ENCODE assay signal across 15 cellular contexts in the genomic region with DNA sequence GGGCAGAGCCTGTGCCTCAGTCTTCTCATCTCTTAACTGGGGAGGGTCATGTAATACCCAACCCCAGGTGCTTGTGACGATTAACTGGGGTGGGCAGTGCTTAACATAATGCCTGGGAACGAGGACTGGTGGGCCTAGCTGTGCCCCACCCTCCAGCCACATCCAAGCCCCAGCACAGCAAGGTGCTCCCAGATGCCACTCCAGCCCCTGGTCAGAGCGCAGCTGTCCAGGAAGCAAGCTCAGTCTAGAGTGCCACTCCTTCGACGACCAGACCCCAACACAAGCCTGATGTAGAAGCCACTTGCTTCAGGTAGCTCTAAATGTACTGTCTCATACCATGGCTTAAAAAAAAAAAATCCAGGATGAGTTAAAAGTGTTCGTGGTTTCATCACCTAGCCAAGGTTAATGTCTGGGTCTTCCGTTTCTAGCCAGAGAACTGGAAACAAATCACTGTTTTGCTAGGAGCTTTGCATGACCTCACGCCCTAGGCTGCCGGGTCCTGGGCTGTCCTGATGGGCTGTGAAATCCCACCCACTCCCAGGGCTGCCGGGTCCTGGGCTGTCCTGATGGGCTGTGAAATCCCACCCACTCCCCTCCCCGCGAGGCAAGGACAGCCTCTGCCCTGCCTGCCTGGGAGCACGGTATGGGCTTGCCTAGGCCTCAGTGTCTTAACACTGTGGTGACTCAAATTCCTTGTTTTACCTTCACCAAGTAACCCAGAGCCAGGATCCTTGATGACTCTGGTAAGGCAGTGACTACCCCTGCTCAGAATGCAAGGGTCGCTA. TPM values are rescaled to one million over a fixed set of nuclear protein-coding genes. Genes with fewer than 3 reads are reported as not detected.
A peak's percentile ranks its signal among the peaks of the same experiment; 100 is the strongest.
DNase-seq lines count a peak whose midpoint lies in the region; ATAC-seq lines count a peak whose summit lies in the region.
"Had no signal": no experiment of that assay in that cellular context is flagged by ENCODE, and none has a peak within 500 bp of the region (broad histone marks: within the 10 kb centered on the region; RNA-seq: fewer than 3 reads in every experiment).

No MANE protein-coding gene starts in this region.

- peak overlapping the region in 1 of 2 donors; percentile 86 for H3K27ac Mint-ChIP-seq in stimulated activated naive CD8-positive, alpha-beta T cell treated with anti-CD3 and anti-CD28 coated beads, Interleukin-15, amount 100 ng/mL, for 72 hours
- H3K27ac Mint-ChIP-seq in immature natural killer cell, result peak overlapping the region in 2 of 6 donors; percentile 50 to 51
- no peak overlapping the region for H3K27ac Mint-ChIP-seq in activated T-helper 2 cell treated with anti-CD3 and anti-CD28 coated beads, Interferon-gamma antibody, Interleukin-2, Interleukin-4, amounts not matched to agents 10 μg/mL and 5 μg/mL and 100 μg/mL, durations not matched to agents 14 hours and 24 hours and 36 hours
- H3K27ac Mint-ChIP-seq: CD4-positive, alpha-beta T cell; naive thymus-derived CD4-positive, alpha-beta T cell had no signal

- H3K4me3 Mint-ChIP-seq in stimulated activated naive CD8-positive, alpha-beta T cell treated with anti-CD3 and anti-CD28 coated beads, Interleukin-15, amount 100 ng/mL, for 72 hours, result no peak overlapping the region
- H3K4me3 Mint-ChIP-seq in immature natural killer cell, result peak overlapping the region in 1 of 5 donors; percentile 29
- H3K4me3 Mint-ChIP-seq in activated T-helper 2 cell treated with anti-CD3 and anti-CD28 coated beads, Interferon-gamma antibody, Interleukin-2, Interleukin-4, amounts not matched to agents 10 μg/mL and 5 μg/mL and 100 μg/mL, durations not matched to agents 14 hours and 24 hours and 36 hours (ENCODE audit: low read depth), result no peak overlapping the region
- H3K4me3 Mint-ChIP-seq: CD4-positive, alpha-beta T cell; naive thymus-derived CD4-positive, alpha-beta T cell had no signal

- H3K9me3 Mint-ChIP-seq in stimulated activated naive CD8-positive, alpha-beta T cell treated with anti-CD3 and anti-CD28 coated beads, Interleukin-15, amount 100 ng/mL, for 72 hours, result no peaks in the 10 kb centered on the region
- no peaks in the 10 kb centered on the region for H3K9me3 Mint-ChIP-seq in immature natural killer cell
- no peaks in the 10 kb centered on the region for H3K9me3 Mint-ChIP-seq in activated T-helper 2 cell treated with anti-CD3 and anti-CD28 coated beads, Interferon-gamma antibody, Interleukin-2, Interleukin-4, amounts not matched to agents 10 μg/mL and 5 μg/mL and 100 μg/mL, durations not matched to agents 14 hours and 24 hours and 36 hours
- H3K9me3 Mint-ChIP-seq: CD4-positive, alpha-beta T cell; naive thymus-derived CD4-positive, alpha-beta T cell had no signal

- H3K4me1 Mint-ChIP-seq in stimulated activated naive CD8-positive, alpha-beta T cell treated with anti-CD3 and anti-CD28 coated beads, Interleukin-15, amount 100 ng/mL, for 72 hours, result peaks cover 25% of the 10 kb centered on the region
- H3K4me1 Mint-ChIP-seq in immature natural killer cell, result peaks cover 18 to 22% of the 10 kb centered on the region in 2 donors
- peaks cover 3% of the 10 kb centered on the region for H3K4me1 Mint-ChIP-seq in activated T-helper 2 cell treated with anti-CD3 and anti-CD28 coated beads, Interferon-gamma antibody, Interleukin-2, Interleukin-4, amounts not matched to agents 10 μg/mL and 5 μg/mL and 100 μg/mL, durations not matched to agents 14 hours and 24 hours and 36 hours (ENCODE audit: low read depth)

- intact Hi-C loops in activated T-helper 2 cell treated with anti-CD3 and anti-CD28 coated beads, Interferon-gamma antibody, Interleukin-2, Interleukin-4, amounts not matched to agents 10 μg/mL and 5 μg/mL and 100 μg/mL, durations not matched to agents 14 hours and 24 hours and 36 hours (cut with micrococcal nuclease), result no loop called here

- peaks cover 0 to 7% (median 5%) of the 10 kb centered on the region in 3 donors for H3K36me3 Mint-ChIP-seq in immature natural killer cell
- peaks cover 16% of the 10 kb centered on the region for H3K36me3 Mint-ChIP-seq in activated T-helper 2 cell treated with anti-CD3 and anti-CD28 coated beads, Interferon-gamma antibody, Interleukin-2, Interleukin-4, amounts not matched to agents 10 μg/mL and 5 μg/mL and 100 μg/mL, durations not matched to agents 14 hours and 24 hours and 36 hours (ENCODE audit: low read depth)

- ATAC-seq in stimulated activated naive CD8-positive, alpha-beta T cell treated with anti-CD3 and anti-CD28 coated beads, Interleukin-15, amount 100 ng/mL, for 72 hours, result peak; percentile 51
- ATAC-seq in stimulated activated naive CD8-positive, alpha-beta T cell treated with anti-CD3 and anti-CD28 coated beads, Interleukin-15, Interleukin-2, amounts not matched to agents 100 U/mL and 50 U/mL, for 24 hours, result no peak
- ATAC-seq in HG03457 (IDR thresholded peaks at IDR 0.05; ENCODE audit: unreplicated experiment) (no peak), HG02981 (IDR thresholded peaks at IDR 0.05; ENCODE audit: unreplicated experiment) (no peak)
- ATAC-seq: naive thymus-derived CD4-positive, alpha-beta T cell had no signal

- H3K27me3 Mint-ChIP-seq in stimulated activated naive CD8-positive, alpha-beta T cell treated with anti-CD3 and anti-CD28 coated beads, Interleukin-15, amount 100 ng/mL, for 72 hours, result no peaks in the 10 kb centered on the region
- H3K27me3 Mint-ChIP-seq in immature natural killer cell (ENCODE audit: low read depth in 3 of 3), result peaks cover 0 to 3% (median 2%) of the 10 kb centered on the region in 3 donors
- H3K27me3 Mint-ChIP-seq in activated T-helper 2 cell treated with anti-CD3 and anti-CD28 coated beads, Interferon-gamma antibody, Interleukin-2, Interleukin-4, amounts not matched to agents 10 μg/mL and 5 μg/mL and 100 μg/mL, durations not matched to agents 14 hours and 24 hours and 36 hours (ENCODE audit: low read depth), result no peaks in the 10 kb centered on the region
- H3K27me3 Mint-ChIP-seq: CD4-positive, alpha-beta T cell; naive thymus-derived CD4-positive, alpha-beta T cell had no signal

- DNase-seq in stimulated activated naive CD8-positive, alpha-beta T cell treated with anti-CD3 and anti-CD28 coated beads, Interleukin-15, amount 100 ng/mL, for 72 hours, result no peak
- no peak for DNase-seq in stimulated activated naive CD8-positive, alpha-beta T cell treated with anti-CD3 and anti-CD28 coated beads, Interleukin-15, Interleukin-2, amounts not matched to agents 100 U/mL and 50 U/mL, for 24 hours
- DNase-seq in astrocyte of the hippocampus (ENCODE audit: low read depth, low spot score) (peak; percentile 69), immature natural killer cell (peak in 2 of 3 donors; percentile 13 to 26), foreskin melanocyte (no peak)
- DNase-seq in activated T-helper 2 cell treated with anti-CD3 and anti-CD28 coated beads, Interferon-gamma antibody, Interleukin-2, Interleukin-4, amounts not matched to agents 10 μg/mL and 5 μg/mL and 100 μg/mL, durations not matched to agents 14 hours and 24 hours and 36 hours (ENCODE audit: low spot score), result no peak
- DNase-seq: activated CD4-positive, CD25-positive, alpha-beta regulatory T cell treated with anti-CD3 and anti-CD28 coated beads, Interleukin-2, amount 50 U/mL, for 72 hours; CD4-positive, alpha-beta T cell; heart left ventricle; naive thymus-derived CD4-positive, alpha-beta T cell; NCI-H1105 treated with DMSO at 0.1 percent for 48 hours; RPMI8226; stimulated activated CD4-positive, alpha-beta T cell treated with anti-CD3 and anti-CD28 coated beads, Interleukin-2, amount 100 ng/mL, for 24 hours had no signal

RNA-seq across cellular contexts. Expression of a gene that starts 7.7 kb away (rescaled TPM):
- 10 to 100 TPM; 14.9 to 20.1 (median 17.4) TPM for polyA plus RNA-seq in immature natural killer cell
- 6.8 and 7.9 TPM in 2 replicates for total RNA-seq in activated T-helper 2 cell treated with anti-CD3 and anti-CD28 coated beads, Interferon-gamma antibody, Interleukin-2, Interleukin-4, amounts not matched to agents 10 μg/mL and 5 μg/mL and 100 μg/mL, durations not matched to agents 14 hours and 24 hours and 36 hours

RNA-seq across cellular contexts. Expression of a gene that starts 9.6 kb away (rescaled TPM):
- 100 to 1,000 TPM in 1 of 3 donors, 10 to 100 TPM in 2; 77.7 to 164 (median 83.7) TPM for polyA plus RNA-seq in immature natural killer cell
- 334 and 340 TPM in 2 replicates for total RNA-seq in activated T-helper 2 cell treated with anti-CD3 and anti-CD28 coated beads, Interferon-gamma antibody, Interleukin-2, Interleukin-4, amounts not matched to agents 10 μg/mL and 5 μg/mL and 100 μg/mL, durations not matched to agents 14 hours and 24 hours and 36 hours

RNA-seq across cellular contexts. Expression of a gene that starts 42.7 kb away (rescaled TPM):
- polyA plus RNA-seq in immature natural killer cell, result 1 to 10 TPM in 2 of 3 donors, not detected in 1; 2.0 to 3.1 TPM
- total RNA-seq in activated T-helper 2 cell treated with anti-CD3 and anti-CD28 coated beads, Interferon-gamma antibody, Interleukin-2, Interleukin-4, amounts not matched to agents 10 μg/mL and 5 μg/mL and 100 μg/mL, durations not matched to agents 14 hours and 24 hours and 36 hours, result 23.0 and 24.7 TPM in 2 replicates

RNA-seq across cellular contexts. Expression of a gene that starts 46.7 kb away (rescaled TPM):
- polyA plus RNA-seq in immature natural killer cell, result 10 to 100 TPM in 2 of 3 donors, 1 to 10 TPM in 1; 4.8 to 32.7 (median 15.2) TPM
- 70.7 and 75.0 TPM in 2 replicates for total RNA-seq in activated T-helper 2 cell treated with anti-CD3 and anti-CD28 coated beads, Interferon-gamma antibody, Interleukin-2, Interleukin-4, amounts not matched to agents 10 μg/mL and 5 μg/mL and 100 μg/mL, durations not matched to agents 14 hours and 24 hours and 36 hours

RNA-seq across cellular contexts. Expression of a gene that starts 47.0 kb away (rescaled TPM):
- 1 to 10 TPM in 2 of 3 donors, under 1 TPM in 1; 0.02 to 3.6 (median 1.5) TPM for polyA plus RNA-seq in immature natural killer cell
- 16.5 and 16.8 TPM in 2 replicates for total RNA-seq in activated T-helper 2 cell treated with anti-CD3 and anti-CD28 coated beads, Interferon-gamma antibody, Interleukin-2, Interleukin-4, amounts not matched to agents 10 μg/mL and 5 μg/mL and 100 μg/mL, durations not matched to agents 14 hours and 24 hours and 36 hours

Comparison
In these comparisons a context has a peak if more than half of its experiments do, and no peak if none do; other contexts are left out.
1. DNase-seq: peak in astrocyte of the hippocampus (single experiment) and immature natural killer cell (2 of 3); none in stimulated activated naive CD8-positive, alpha-beta T cell treated with anti-CD3 and anti-CD28 coated beads, Interleukin-15, amount 100 ng/mL, for 72 hours (0 of 2), stimulated activated naive CD8-positive, alpha-beta T cell treated with anti-CD3 and anti-CD28 coated beads, Interleukin-15, Interleukin-2, amounts not matched to agents 100 U/mL and 50 U/mL, for 24 hours (single experiment), foreskin melanocyte (single experiment) and activated T-helper 2 cell treated with anti-CD3 and anti-CD28 coated beads, Interferon-gamma antibody, Interleukin-2, Interleukin-4, amounts not matched to agents 10 μg/mL and 5 μg/mL and 100 μg/mL, durations not matched to agents 14 hours and 24 hours and 36 hours (single experiment).